ENCODE assay signal across 2 cellular contexts in the genomic region with DNA sequence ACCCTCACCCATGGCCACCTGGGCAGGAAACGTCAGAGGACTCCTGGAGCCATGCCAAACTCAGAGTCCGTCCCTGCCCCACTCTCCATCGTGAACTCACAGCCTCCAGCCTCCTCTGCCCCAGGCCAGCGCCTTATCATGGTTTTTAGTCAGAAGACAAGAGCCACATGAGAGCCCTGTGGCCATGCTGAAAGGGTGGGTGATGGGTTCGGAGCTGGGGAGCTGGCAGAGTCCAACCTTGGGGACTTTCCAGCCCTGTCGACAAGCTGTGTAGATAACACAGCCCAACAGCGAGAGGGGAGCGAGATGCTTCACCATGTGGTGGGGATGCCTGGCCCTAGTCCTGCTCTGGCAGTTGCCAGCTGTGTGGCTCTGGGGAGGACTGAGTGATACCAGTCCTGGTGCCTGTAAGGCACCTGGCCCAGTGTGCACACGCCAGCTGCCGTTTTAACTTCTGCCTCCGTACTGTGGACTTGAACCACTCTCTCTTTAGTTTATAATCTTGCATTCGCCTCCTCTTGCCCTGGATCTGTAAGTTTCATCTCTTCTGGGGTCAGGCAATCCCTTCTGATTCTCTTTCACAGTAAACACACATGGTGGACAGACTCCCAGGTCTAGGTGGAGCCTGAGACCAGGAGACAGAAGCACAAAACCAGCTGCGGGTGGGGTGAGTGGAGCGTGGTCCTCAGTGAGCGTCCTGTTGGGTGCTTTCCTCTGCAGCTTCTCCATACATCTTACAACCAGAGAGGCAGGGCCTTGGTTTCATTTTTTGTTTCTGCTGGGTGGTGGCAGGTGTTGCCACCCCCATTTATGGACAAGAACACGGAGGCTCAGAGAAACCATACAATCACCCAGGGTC.
TF ChIP-seq lines count a peak whose summit lies in the region.

No MANE protein-coding gene starts in this region.

TF ChIP-seq in SK-N-SH, 30 proteins besides CTCF, POLR2A, EP300 and RAD21 (continued from another document):
- TF ChIP-seq, protein P1, sequence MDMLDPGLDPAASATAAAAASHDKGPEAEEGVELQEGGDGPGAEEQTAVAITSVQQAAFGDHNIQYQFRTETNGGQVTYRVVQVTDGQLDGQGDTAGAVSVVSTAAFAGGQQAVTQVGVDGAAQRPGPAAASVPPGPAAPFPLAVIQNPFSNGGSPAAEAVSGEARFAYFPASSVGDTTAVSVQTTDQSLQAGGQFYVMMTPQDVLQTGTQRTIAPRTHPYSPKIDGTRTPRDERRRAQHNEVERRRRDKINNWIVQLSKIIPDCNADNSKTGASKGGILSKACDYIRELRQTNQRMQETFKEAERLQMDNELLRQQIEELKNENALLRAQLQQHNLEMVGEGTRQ (IDR thresholded peaks at IDR 0.05; ENCODE audit: borderline replicate concordance, low read depth, low read length), result no peak
- TF ChIP-seq NFIC (IDR thresholded peaks at IDR 0.05; ENCODE audit: borderline replicate concordance), result no peak
- no peak for TF ChIP-seq NRF1 (IDR thresholded peaks at IDR 0.05; ENCODE audit: low read depth, low read length)
- no peak for TF ChIP-seq FOXJ3 (CRISPR knock-in tag; IDR thresholded peaks at IDR 0.05)
- TF ChIP-seq CHD2 (IDR thresholded peaks at IDR 0.05; ENCODE audit: low read length, partially characterized antibody), result no peak
- no peak for TF ChIP-seq YY1 (IDR thresholded peaks at IDR 0.05; ENCODE audit: low read depth)
- no peak for TF ChIP-seq GABPA (IDR thresholded peaks at IDR 0.05; ENCODE audit: low read depth)
- no peak for TF ChIP-seq MXI1 (IDR thresholded peaks at IDR 0.05; ENCODE audit: low read depth, low read length)

TF ChIP-seq in SK-N-SH treated with all-trans-retinoic acid at 6 μM for 48 hours, 23 proteins besides CTCF, POLR2A, EP300 and RAD21 (continued from another document):
- TF ChIP-seq, protein P2, sequence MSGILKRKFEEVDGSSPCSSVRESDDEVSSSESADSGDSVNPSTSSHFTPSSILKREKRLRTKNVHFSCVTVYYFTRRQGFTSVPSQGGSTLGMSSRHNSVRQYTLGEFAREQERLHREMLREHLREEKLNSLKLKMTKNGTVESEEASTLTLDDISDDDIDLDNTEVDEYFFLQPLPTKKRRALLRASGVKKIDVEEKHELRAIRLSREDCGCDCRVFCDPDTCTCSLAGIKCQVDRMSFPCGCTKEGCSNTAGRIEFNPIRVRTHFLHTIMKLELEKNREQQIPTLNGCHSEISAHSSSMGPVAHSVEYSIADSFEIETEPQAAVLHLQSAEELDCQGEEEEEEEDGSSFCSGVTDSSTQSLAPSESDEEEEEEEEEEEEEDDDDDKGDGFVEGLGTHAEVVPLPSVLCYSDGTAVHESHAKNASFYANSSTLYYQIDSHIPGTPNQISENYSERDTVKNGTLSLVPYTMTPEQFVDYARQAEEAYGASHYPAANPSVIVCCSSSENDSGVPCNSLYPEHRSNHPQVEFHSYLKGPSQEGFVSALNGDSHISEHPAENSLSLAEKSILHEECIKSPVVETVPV (CRISPR knock-in tag; IDR thresholded peaks at IDR 0.05), result no peak
